21 cellular contexts compared by ENCODE assay signal in genomic region chr7:156577645-156578577, GRCh38.
"Had no signal": no experiment of that assay in that cellular context is flagged by ENCODE, and none has a peak within 500 bp of the region (broad histone marks: within the 10 kb centered on the region; RNA-seq: fewer than 3 reads in every experiment).

No MANE protein-coding gene starts in this region.

- H3K27ac Mint-ChIP-seq: activated CD8-positive, alpha-beta T cell treated with anti-CD3 and anti-CD28 coated beads for 36 hours; activated naive CD4-positive, alpha-beta T cell treated with anti-CD3 and anti-CD28 coated beads, Interleukin-2, amount 50 U/mL, for 24 hours; effector memory CD8-positive, alpha-beta T cell; memory B cell; natural killer cell treated with Interleukin-12 subunit alpha and Interleukin-12 subunit beta and Interleukin-15 and Interleukin-18, amount 100 ng/mL, for 72 hours had no signal

- H3K27me3 ChIP-seq: adrenal gland, foreskin keratinocyte, left lung, sigmoid colon, stomach, thyroid gland had no signal

- H3K4me1 Mint-ChIP-seq: activated naive CD4-positive, alpha-beta T cell treated with anti-CD3 and anti-CD28 coated beads, Interleukin-2, amount 50 U/mL, for 24 hours; central memory CD8-positive, alpha-beta T cell; memory B cell had no signal

- H3K27ac ChIP-seq: adrenal gland, foreskin keratinocyte, heart right ventricle, left lung, psoas muscle, sigmoid colon, stomach, thyroid gland, VCaP had no signal

- H3K4me3 ChIP-seq: adrenal gland, heart right ventricle, left lung, psoas muscle, sigmoid colon, stomach, thyroid gland had no signal

- H3K9me3 Mint-ChIP-seq: activated CD8-positive, alpha-beta T cell treated with anti-CD3 and anti-CD28 coated beads for 36 hours; activated naive CD4-positive, alpha-beta T cell treated with anti-CD3 and anti-CD28 coated beads, Interleukin-2, amount 50 U/mL, for 24 hours; activated T-cell treated with anti-CD3 and anti-CD28 coated beads, Interleukin-2, amount 50 U/mL, for 4 hours; effector memory CD8-positive, alpha-beta T cell; memory B cell; natural killer cell treated with Interleukin-12 subunit alpha and Interleukin-12 subunit beta and Interleukin-15 and Interleukin-18, amount 100 ng/mL, for 72 hours had no signal

- ATAC-seq: activated CD8-positive, alpha-beta T cell treated with anti-CD3 and anti-CD28 coated beads for 36 hours; activated T-cell treated with anti-CD3 and anti-CD28 coated beads, Interleukin-2, amount 50 U/mL, for 4 hours; effector memory CD8-positive, alpha-beta T cell; foreskin keratinocyte; heart right ventricle; left lung; natural killer cell treated with Interleukin-12 subunit alpha and Interleukin-12 subunit beta and Interleukin-15 and Interleukin-18, amount 100 ng/mL, for 72 hours; psoas muscle had no signal

- H3K4me3 Mint-ChIP-seq: activated CD8-positive, alpha-beta T cell treated with anti-CD3 and anti-CD28 coated beads for 36 hours; activated naive CD4-positive, alpha-beta T cell treated with anti-CD3 and anti-CD28 coated beads, Interleukin-2, amount 50 U/mL, for 24 hours; activated T-cell treated with anti-CD3 and anti-CD28 coated beads, Interleukin-2, amount 50 U/mL, for 4 hours; brain; central memory CD8-positive, alpha-beta T cell; effector memory CD8-positive, alpha-beta T cell; memory B cell; natural killer cell treated with Interleukin-12 subunit alpha and Interleukin-12 subunit beta and Interleukin-15 and Interleukin-18, amount 100 ng/mL, for 72 hours had no signal

- H3K36me3 Mint-ChIP-seq: activated naive CD4-positive, alpha-beta T cell treated with anti-CD3 and anti-CD28 coated beads, Interleukin-2, amount 50 U/mL, for 24 hours; brain; natural killer cell treated with Interleukin-12 subunit alpha and Interleukin-12 subunit beta and Interleukin-15 and Interleukin-18, amount 100 ng/mL, for 72 hours had no signal

- DNase-seq: activated CD8-positive, alpha-beta T cell treated with anti-CD3 and anti-CD28 coated beads for 36 hours; activated effector memory CD4-positive, alpha-beta T cell treated with Interleukin-2 at 50 U/mL for 16 hours; activated T-cell treated with anti-CD3 and anti-CD28 coated beads, Interleukin-2, amount 50 U/mL, for 4 hours; adrenal gland; effector memory CD8-positive, alpha-beta T cell; foreskin keratinocyte; heart right ventricle; left lung; psoas muscle; sigmoid colon; SK-N-SH; stimulated activated CD4-positive, alpha-beta T cell treated with anti-CD3 and anti-CD28 coated beads, Interleukin-1b, Interleukin-23, amount 100 ng/mL, for 48 hours; stomach; T-helper 1 cell; thyroid gland had no signal
